Comparison of ENCODE assay signal across 8 cellular contexts in genomic region chr16:31460582-31461002, GRCh38. TPM values are rescaled to one million over a fixed set of nuclear protein-coding genes. Genes with fewer than 3 reads are reported as not detected.
DNase-seq lines count a peak whose midpoint lies in the region; ATAC-seq and TF ChIP-seq lines count a peak whose summit lies in the region.

No MANE protein-coding gene starts in this region.

- in situ Hi-C loops in Panc1 (cut with HindIII; ENCODE audit: low pct_unique_long_range_greater_than_20kb, low sequenced_read_pairs): no loop called here

- H3K36me3 Mint-ChIP-seq in naive thymus-derived CD8-positive, alpha-beta T cell: peaks cover 0 to 25% (median 3%) of the 10 kb centered on the region in 3 donors

- H3K27ac Mint-ChIP-seq in naive thymus-derived CD8-positive, alpha-beta T cell: peak overlapping the region in 9 of 10 donors; percentile 51 to 100 (median 97)

- peaks cover 13 to 48% (median 33%) of the 10 kb centered on the region in 4 donors for H3K4me1 Mint-ChIP-seq in naive thymus-derived CD8-positive, alpha-beta T cell

- TF ChIP-seq CTCF in GM12875 (IDR thresholded peaks at IDR 0.05; ENCODE audit: borderline replicate concordance, insufficient read depth, low read depth, low read length): peak; percentile 54; the same call in 1 of the 2 replicates
- peak; percentile 83 for TF ChIP-seq CTCF in Panc1 (IDR thresholded peaks at IDR 0.05)
- peak; percentile 33 to 75 (median 57) for TF ChIP-seq CTCF in dorsolateral prefrontal cortex (IDR thresholded peaks at IDR 0.05 in 54 of 56, conservative IDR thresholded peaks at IDR 0.05 in 2 of 56; ENCODE audit: low read depth in 1 of 56, partially characterized antibody in 56 of 56)

- H3K36me3 ChIP-seq in Panc1 (ENCODE audit: control insufficient read depth, insufficient read depth, low read length): no peaks in the 10 kb centered on the region

- no peaks in the 10 kb centered on the region for H3K27me3 Mint-ChIP-seq in naive thymus-derived CD8-positive, alpha-beta T cell

- H3K9me3 Mint-ChIP-seq in naive thymus-derived CD8-positive, alpha-beta T cell: peaks cover 0 to 1% (median 0%) of the 10 kb centered on the region in 9 donors

- H3K4me3 Mint-ChIP-seq in naive thymus-derived CD8-positive, alpha-beta T cell: peak overlapping the region; percentile 82 to 97 (median 93)

- peaks cover 25% of the 10 kb centered on the region for H3K4me1 ChIP-seq in Panc1 (ENCODE audit: control insufficient read depth, insufficient read depth, low read length)

- intact Hi-C loops in Panc1 (cut with micrococcal nuclease; ENCODE audit: unreplicated experiment): no loop called here
- intact Hi-C loops in dorsolateral prefrontal cortex (cut with DNase I): loop anchor here (5.0 to 10.0 kb wide), 3 partner anchors 42 to 506 kb away; partner anchors contain the start of gene SETD1A (in 1 of the 2)

- no peak overlapping the region for H3K4me3 ChIP-seq in GM12875 (ENCODE audit: low read depth, low read length)
- peak overlapping the region; percentile 78 to 81 for H3K4me3 ChIP-seq in Panc1 (ENCODE audit: low read depth in 2 of 2, low read length in 2 of 2)
- H3K4me3 ChIP-seq in dorsolateral prefrontal cortex: peak overlapping the region; percentile 37 to 100 (median 88)

- H3K27me3 ChIP-seq in Panc1 (ENCODE audit: control insufficient read depth, insufficient read depth, low read length): no peaks in the 10 kb centered on the region
- H3K27me3 ChIP-seq in dorsolateral prefrontal cortex: no peaks in the 10 kb centered on the region

- DNase-seq in AG08395 (ENCODE audit: low spot score) (peak; percentile 55), Panc1 (ENCODE audit: low read depth, low spot score) (no peak), dorsolateral prefrontal cortex (peak in 2 of 10 donors; percentile 16 to 31), NCI-H1436 treated with DMSO at 0.1 percent for 48 hours (lab: John Stamatoyannopoulos, UW) (no peak)
- DNase-seq in naive thymus-derived CD8-positive, alpha-beta T cell: peak in 3 of 10 donors; percentile 43 to 48 (median 44)

- TSS peak; percentile 95 for BruUV-seq in Panc1 (replicated peaks; lab: Mats Ljungman, UMichigan)

- peak overlapping the region; percentile 90 for H3K27ac ChIP-seq in Panc1 (ENCODE audit: low read length)
- peak overlapping the region in 33 of 59 donors; percentile 48 to 100 (median 100) for H3K27ac ChIP-seq in dorsolateral prefrontal cortex

- no peaks in the 10 kb centered on the region for H3K9me3 ChIP-seq in Panc1 (ENCODE audit: control insufficient read depth, insufficient read depth, low read depth, low read length)

- CTCF ChIA-PET in Panc1 (lab: Charles Lee): interaction anchor here (0.6 to 1.2 kb wide), 3 partner anchors 17 to 343 kb away, joined by 3 to 6 read pairs (median 3); no protein-coding TSS in a partner anchor

- no peak for ATAC-seq in Panc1
- ATAC-seq in naive thymus-derived CD8-positive, alpha-beta T cell: no peak
- ATAC-seq in HG03521 (IDR thresholded peaks at IDR 0.05; ENCODE audit: unreplicated experiment): no peak
- ATAC-seq in HG02973 (IDR thresholded peaks at IDR 0.05; ENCODE audit: unreplicated experiment): no peak

- POLR2A ChIA-PET in Panc1 (lab: Charles Lee): interaction anchor here (0.9 kb wide), 1 partner anchor 252 kb away, joined by 3 read pairs; a partner anchor contains a TSS
- POLR2A ChIA-PET in naive thymus-derived CD8-positive, alpha-beta T cell (lab: Charles Lee): interaction anchor here (0.6 to 4.1 kb wide), 18 partner anchors 8 to 558 kb away, joined by 3 to 51 read pairs (median 6); partner anchors contain the start of genes FUS, KAT8, PYCARD and RUSF1

RNA-seq across cellular contexts. Expression of gene ARMC5, which starts 1.3 kb away (rescaled TPM):
- 19.8 TPM for total RNA-seq in Panc1 (2021; ENCODE audit: unreplicated experiment)
- 23.1 TPM for polyA plus RNA-seq in Panc1 (2012; ENCODE audit: insufficient read length)
- 10 to 100 TPM; 10.4 to 21.8 (median 15.2) TPM for total RNA-seq in dorsolateral prefrontal cortex
- 10 to 100 TPM; 11.1 to 12.0 TPM for total RNA-seq in naive thymus-derived CD8-positive, alpha-beta T cell
- polyA plus RNA-seq in naive thymus-derived CD8-positive, alpha-beta T cell: 1 to 10 TPM; 6.2 to 9.8 (median 8.0) TPM

RNA-seq across cellular contexts. Expression of gene TGFB1I1, which starts 11.4 kb away (rescaled TPM):
- total RNA-seq in Panc1 (2021; ENCODE audit: unreplicated experiment) (32.5 TPM), dorsolateral prefrontal cortex (10 to 100 TPM in 12 of 120 experiments, 1 to 10 TPM in 108; 1.7 to 19.5 (median 4.9) TPM)
- 55.7 TPM for polyA plus RNA-seq in Panc1 (2012; ENCODE audit: insufficient read length)
- total RNA-seq in naive thymus-derived CD8-positive, alpha-beta T cell: under 1 TPM; 0.58 to 0.68 TPM
- under 1 TPM; 0.08 to 0.22 (median 0.20) TPM for polyA plus RNA-seq in naive thymus-derived CD8-positive, alpha-beta T cell

RNA-seq across cellular contexts. Expression of gene ZNF843, which starts 18.0 kb away (rescaled TPM):
- total RNA-seq in Panc1 (2021; ENCODE audit: unreplicated experiment) (0.41 TPM), dorsolateral prefrontal cortex (1 to 10 TPM; 1.2 to 5.3 (median 2.9) TPM)
- polyA plus RNA-seq in Panc1 (2012; ENCODE audit: insufficient read length): 0.33 TPM
- total RNA-seq in naive thymus-derived CD8-positive, alpha-beta T cell: under 1 TPM; 0.38 to 0.49 TPM
- under 1 TPM in 2 of 3 donors, not detected in 1; 0.03 to 0.21 TPM for polyA plus RNA-seq in naive thymus-derived CD8-positive, alpha-beta T cell

RNA-seq across cellular contexts. Expression of gene SLC5A2, which starts 22.3 kb away (rescaled TPM):
- total RNA-seq in Panc1 (2021; ENCODE audit: unreplicated experiment): 0.15 TPM
- 7.5 TPM for polyA plus RNA-seq in Panc1 (2012; ENCODE audit: insufficient read length)
- total RNA-seq in dorsolateral prefrontal cortex: 1 to 10 TPM in 5 of 120 experiments, under 1 TPM in 48, not detected in 67; 0.17 to 1.8 (median 0.48) TPM
- 1 to 10 TPM; 3.5 to 4.7 TPM for total RNA-seq in naive thymus-derived CD8-positive, alpha-beta T cell
- 1 to 10 TPM; 2.3 to 2.5 (median 2.5) TPM for polyA plus RNA-seq in naive thymus-derived CD8-positive, alpha-beta T cell

RNA-seq across cellular contexts. Expression of gene COX6A2, which starts 32.4 kb away (rescaled TPM):
- total RNA-seq in Panc1 (2021; ENCODE audit: unreplicated experiment): not detected
- not detected for polyA plus RNA-seq in Panc1 (2012; ENCODE audit: insufficient read length)
- 1 to 10 TPM in 10 of 120 experiments, not detected in 110; 1.2 to 2.2 (median 1.5) TPM for total RNA-seq in dorsolateral prefrontal cortex
- not detected for total RNA-seq in naive thymus-derived CD8-positive, alpha-beta T cell
- polyA plus RNA-seq in naive thymus-derived CD8-positive, alpha-beta T cell: not detected
